In the genomic region with DNA sequence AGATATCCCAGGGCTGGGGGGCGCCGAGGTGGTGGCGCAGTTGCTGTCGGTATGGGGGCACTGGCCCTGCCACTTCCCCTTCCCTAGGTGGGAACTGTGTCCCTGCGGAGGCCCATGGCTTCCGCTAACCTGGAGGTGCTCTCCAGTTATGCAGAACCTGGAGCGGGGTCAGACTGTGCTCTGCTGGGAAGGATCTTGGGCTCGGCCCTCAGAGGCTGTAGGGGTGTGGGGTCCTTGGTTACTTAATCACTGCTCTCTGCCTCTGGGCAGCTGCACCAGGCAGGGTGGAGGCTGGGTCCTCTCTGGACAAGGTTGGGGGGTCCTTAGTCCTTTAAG, we compare ENCODE assay signal across 10 cellular contexts. TPM values are rescaled to one million over a fixed set of nuclear protein-coding genes. Genes with fewer than 3 reads are reported as not detected.
DNase-seq lines count a peak whose midpoint lies in the region; ATAC-seq and TF ChIP-seq lines count a peak whose summit lies in the region.
"Had no signal": no experiment of that assay in that cellular context is flagged by ENCODE, and none has a peak within 500 bp of the region (broad histone marks: within the 10 kb centered on the region; RNA-seq: fewer than 3 reads in every experiment).

No MANE protein-coding gene starts in this region.

- H3K4me3 Mint-ChIP-seq in CD14-positive monocyte = peak overlapping the region; percentile 92 to 97
- H3K4me3 Mint-ChIP-seq in T-cell = peak overlapping the region in 2 of 3 donors; percentile 77 to 79
- H3K4me3 Mint-ChIP-seq in progenitor cell of endocrine pancreas (ENCODE audit: low read depth) = peak overlapping the region; percentile 29

- no peak for ATAC-seq in T-cell (replicated peaks in 1 of 4)
- no peak for ATAC-seq in HG03469 (IDR thresholded peaks at IDR 0.05; ENCODE audit: unreplicated experiment)

- intact Hi-C loops in CD14-positive monocyte (cut with micrococcal nuclease) = loop anchor here (5.0 to 10.0 kb wide), 2 partner anchors 152 to 521 kb away; no protein-coding TSS in a partner anchor

- DNase-seq in CD14-positive monocyte (ENCODE audit: low spot score) = no peak
- no peak for DNase-seq in T-cell
- no peak for DNase-seq in fibroblast of the aortic adventitia (ENCODE audit: low read depth)
- no peak for DNase-seq in progenitor cell of endocrine pancreas (ENCODE audit: low spot score, unreplicated experiment)
- no peak for DNase-seq in SKM-1 (lab: John Stamatoyannopoulos, UW; ENCODE audit: unreplicated experiment)
- no peak for DNase-seq in activated effector memory CD4-positive, alpha-beta T cell treated with Interleukin-2 at 50 U/mL for 16 hours
- no peak for DNase-seq in RKO (ENCODE audit: low spot score)
- DNase-seq: cerebellar nuclear complex, Karpas-422 had no signal

- H3K27me3 Mint-ChIP-seq in CD14-positive monocyte (ENCODE audit: low read depth in 3 of 3) = no peaks in the 10 kb centered on the region
- H3K27me3 Mint-ChIP-seq in T-cell = no peaks in the 10 kb centered on the region
- H3K27me3 Mint-ChIP-seq in progenitor cell of endocrine pancreas = no peaks in the 10 kb centered on the region

- peak overlapping the region; percentile 96 to 99 (median 98) for H3K27ac Mint-ChIP-seq in CD14-positive monocyte
- H3K27ac Mint-ChIP-seq in T-cell = peak overlapping the region in 1 of 2 donors; percentile 46
- no peak overlapping the region for H3K27ac Mint-ChIP-seq in progenitor cell of endocrine pancreas

- CTCF ChIA-PET in T-cell (lab: Charles Lee) = no interaction called here

- POLR2A ChIA-PET in T-cell (lab: Charles Lee) = no interaction called here

- H3K4me3 ChIP-seq in fibroblast of the aortic adventitia (ENCODE audit: low read depth, low read length) = peak overlapping the region; percentile 95

- H3K4me1 Mint-ChIP-seq in CD14-positive monocyte = peaks cover 63% of the 10 kb centered on the region
- H3K4me1 Mint-ChIP-seq in T-cell = peaks cover 31 to 46% (median 41%) of the 10 kb centered on the region in 3 donors
- peaks cover 30% of the 10 kb centered on the region for H3K4me1 Mint-ChIP-seq in progenitor cell of endocrine pancreas (ENCODE audit: low read depth)

- no peaks in the 10 kb centered on the region for H3K9me3 Mint-ChIP-seq in CD14-positive monocyte
- no peaks in the 10 kb centered on the region for H3K9me3 Mint-ChIP-seq in T-cell
- no peaks in the 10 kb centered on the region for H3K9me3 Mint-ChIP-seq in progenitor cell of endocrine pancreas (ENCODE audit: low read depth)

- H3K36me3 Mint-ChIP-seq in CD14-positive monocyte = peaks cover 26 to 51% of the 10 kb centered on the region in 2 donors
- no peaks in the 10 kb centered on the region for H3K36me3 Mint-ChIP-seq in T-cell
- H3K36me3 Mint-ChIP-seq in progenitor cell of endocrine pancreas (ENCODE audit: insufficient read depth) = peaks cover 7% of the 10 kb centered on the region

- TF ChIP-seq CTCF in CD14-positive monocyte (IDR thresholded peaks at IDR 0.05) (no peak), fibroblast of the aortic adventitia (IDR thresholded peaks at IDR 0.05; ENCODE audit: insufficient read depth, low read length) (no peak), progenitor cell of endocrine pancreas (IDR thresholded peaks at IDR 0.05; ENCODE audit: unreplicated experiment) (no peak)

RNA-seq across cellular contexts. Expression of a gene that starts 2.4 kb away (rescaled TPM):
- 100 to 1,000 TPM; 120 to 149 TPM for polyA plus RNA-seq in CD14-positive monocyte
- total RNA-seq in T-cell (10 to 100 TPM; 53.4 to 73.0 (median 61.2) TPM), fibroblast of the aortic adventitia (ENCODE audit: low replicate concordance) (22.5 and 105 TPM in 2 replicates), progenitor cell of endocrine pancreas (124 and 125 TPM in 2 replicates)

RNA-seq across cellular contexts. Expression of a gene that starts 31.8 kb away (rescaled TPM):
- 10 to 100 TPM in 1 of 2 donors, 1 to 10 TPM in 1; 5.7 to 10.2 TPM for polyA plus RNA-seq in CD14-positive monocyte
- total RNA-seq in T-cell (100 to 1,000 TPM; 118 to 192 (median 162) TPM), fibroblast of the aortic adventitia (ENCODE audit: low replicate concordance) (11.7 and 13.0 TPM in 2 replicates), progenitor cell of endocrine pancreas (40.8 and 41.6 TPM in 2 replicates)

Comparison
In these comparisons a context has a peak if more than half of its experiments do, and no peak if none do; other contexts are left out.
1. H3K4me3 Mint-ChIP-seq: peak in every context shown above with its lines; median percentile 94 in CD14-positive monocyte; 78 in T-cell; 29 in progenitor cell of endocrine pancreas.